Comparison of ENCODE assay signal across 8 cellular contexts in the genomic region with DNA sequence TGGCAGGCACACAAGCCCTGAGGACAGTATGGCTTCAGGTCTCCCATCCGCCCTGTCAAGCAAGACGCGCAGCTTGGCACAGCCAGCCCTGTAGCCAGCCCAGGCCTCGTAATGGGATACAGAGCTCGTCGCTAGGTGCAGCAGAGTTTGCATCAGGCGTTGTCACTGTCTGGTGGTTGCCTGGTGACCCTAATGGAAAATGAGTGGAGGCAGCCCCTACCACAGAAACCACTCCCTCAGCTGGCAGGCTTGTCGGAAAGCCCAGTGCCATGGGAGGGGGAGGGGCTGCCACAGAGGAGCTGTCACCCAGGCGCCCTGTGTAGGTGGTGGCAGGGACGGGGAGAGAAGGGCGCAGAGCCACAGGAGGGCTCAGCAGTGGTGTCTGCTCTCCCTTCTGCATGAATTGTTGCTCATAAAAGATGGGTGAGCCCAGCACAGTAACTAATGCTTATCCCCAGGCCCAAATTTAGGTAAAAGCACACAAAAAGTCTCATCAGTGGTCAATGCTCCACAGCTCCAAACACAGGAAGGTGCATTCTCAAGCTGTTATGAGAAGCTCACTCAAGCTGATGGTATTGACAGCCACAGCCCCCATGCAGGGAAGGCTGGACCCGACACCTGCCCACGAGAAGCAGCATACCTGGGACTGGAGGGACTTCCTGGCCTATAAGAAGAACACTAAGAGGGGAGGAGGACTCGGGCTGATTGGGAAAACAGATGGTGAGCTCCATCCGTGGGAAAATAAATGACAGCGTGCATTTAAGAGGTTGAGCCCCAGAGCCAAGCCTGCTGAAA.
DNase-seq lines count a peak whose midpoint lies in the region; ATAC-seq, FAIRE-seq and TF ChIP-seq lines count a peak whose summit lies in the region.

No MANE protein-coding gene starts in this region.

- H3K79me2 ChIP-seq in neural progenitor cell (ENCODE audit: low read depth) = no peaks in the 10 kb centered on the region

- H3K27me3 Mint-ChIP-seq in activated T-helper 17 cell treated with anti-CD3 and anti-CD28 coated beads, Interleukin-2, amount 50 U/mL, for 72 hours = no peaks in the 10 kb centered on the region
- H3K27me3 Mint-ChIP-seq in neural progenitor cell (ENCODE audit: insufficient read depth, low read depth) (peaks cover 3% of the 10 kb centered on the region), CD14-positive monocyte (ENCODE audit: low read depth in 3 of 3) (peaks cover 2 to 6% (median 5%) of the 10 kb centered on the region in 3 donors)

- H3K4me1 Mint-ChIP-seq in activated T-helper 17 cell treated with anti-CD3 and anti-CD28 coated beads, Interleukin-2, amount 50 U/mL, for 72 hours = peaks cover 28% of the 10 kb centered on the region
- H3K4me1 Mint-ChIP-seq in neural progenitor cell (peaks cover 42% of the 10 kb centered on the region), CD14-positive monocyte (no peaks in the 10 kb centered on the region)

- ATAC-seq in GM18907 (IDR thresholded peaks at IDR 0.05; ENCODE audit: unreplicated experiment) (peak; percentile 67), HG02588 (IDR thresholded peaks at IDR 0.05; ENCODE audit: unreplicated experiment) (no peak)
- ATAC-seq in activated T-helper 17 cell treated with anti-CD3 and anti-CD28 coated beads, Interleukin-2, amount 50 U/mL, for 72 hours (replicated peaks) = peak; percentile 95

- peak overlapping the region; percentile 79 for H3K4me3 Mint-ChIP-seq in activated T-helper 17 cell treated with anti-CD3 and anti-CD28 coated beads, Interleukin-2, amount 50 U/mL, for 72 hours
- H3K4me3 Mint-ChIP-seq in neural progenitor cell (no peak overlapping the region), CD14-positive monocyte (no peak overlapping the region)

- H3K9me3 Mint-ChIP-seq in activated T-helper 17 cell treated with anti-CD3 and anti-CD28 coated beads, Interleukin-2, amount 50 U/mL, for 72 hours = no peaks in the 10 kb centered on the region
- no peaks in the 10 kb centered on the region for H3K9me3 Mint-ChIP-seq in neural progenitor cell
- H3K9me3 Mint-ChIP-seq in CD14-positive monocyte = no peaks in the 10 kb centered on the region

- TF ChIP-seq POLR2A in lower leg skin (IDR thresholded peaks at IDR 0.05) = no peak

- no peaks in the 10 kb centered on the region for H3K36me3 ChIP-seq in neural progenitor cell

- H3F3A ChIP-seq in neural progenitor cell (ENCODE audit: low read depth) = no peaks in the 10 kb centered on the region

- H3K9ac ChIP-seq in neural progenitor cell = no peak overlapping the region

- H3K27ac ChIP-seq in neural progenitor cell = no peak overlapping the region

- H3K36me3 Mint-ChIP-seq in activated T-helper 17 cell treated with anti-CD3 and anti-CD28 coated beads, Interleukin-2, amount 50 U/mL, for 72 hours (ENCODE audit: low read depth) = peaks cover 6% of the 10 kb centered on the region
- H3K36me3 Mint-ChIP-seq in neural progenitor cell (no peaks in the 10 kb centered on the region), CD14-positive monocyte (no peaks in the 10 kb centered on the region)

- H3K9me3 ChIP-seq in neural progenitor cell (ENCODE audit: low read depth) = no peaks in the 10 kb centered on the region

- H4K20me1 ChIP-seq in neural progenitor cell (ENCODE audit: low read depth) = no peaks in the 10 kb centered on the region

- no peak overlapping the region for H3K4me2 ChIP-seq in neural progenitor cell

- WGBS in lower leg skin, 2 donors = 66 to 70% methylated on average over 16 of the region's 16 CpGs

- H3K4me3 ChIP-seq in neural progenitor cell (no peak overlapping the region), lower leg skin (ENCODE audit: low read depth, poor library complexity, severe bottlenecking) (no peak overlapping the region)

- H3K4me1 ChIP-seq in neural progenitor cell = peaks cover 9% of the 10 kb centered on the region

- H2AFZ ChIP-seq in neural progenitor cell (replicated peaks) = no peak overlapping the region

- no peak for FAIRE-seq in RCC 7860 (lab: Jason Lieb, UNC)

- H3K27ac Mint-ChIP-seq in activated T-helper 17 cell treated with anti-CD3 and anti-CD28 coated beads, Interleukin-2, amount 50 U/mL, for 72 hours = peak overlapping the region; percentile 99
- no peak overlapping the region for H3K27ac Mint-ChIP-seq in neural progenitor cell
- H3K27ac Mint-ChIP-seq in CD14-positive monocyte = no peak overlapping the region

- intact Hi-C loops in CD14-positive monocyte (cut with micrococcal nuclease) = no loop called here
- intact Hi-C loops in lower leg skin (cut with DNase I; ENCODE audit: low total_unique reads) = no loop called here

- peak; percentile 98 for DNase-seq in NCI-H526 treated with DMSO at 0.1 percent for 48 hours (lab: John Stamatoyannopoulos, UW)
- peak; percentile 13 for DNase-seq in neural progenitor cell (ENCODE audit: low spot score)
- DNase-seq in CD14-positive monocyte (ENCODE audit: low spot score) = no peak
- no peak for DNase-seq in RCC 7860 (ENCODE audit: low spot score)
- no peak for DNase-seq in lower leg skin (ENCODE audit: low spot score in 2 of 2)

- no peak for TF ChIP-seq CTCF in neural progenitor cell (IDR thresholded peaks at IDR 0.05)
- TF ChIP-seq CTCF in CD14-positive monocyte (IDR thresholded peaks at IDR 0.05) = no peak
- TF ChIP-seq CTCF in lower leg skin (IDR thresholded peaks at IDR 0.05) = no peak

- no peaks in the 10 kb centered on the region for H3K27me3 ChIP-seq in neural progenitor cell

Comparison
In these comparisons a context has a peak if more than half of its experiments do, and no peak if none do; other contexts are left out.
1. DNase-seq: peak in NCI-H526 treated with DMSO at 0.1 percent for 48 hours (single experiment) and neural progenitor cell (single experiment); none in CD14-positive monocyte (single experiment), RCC 7860 (single experiment) and lower leg skin (0 of 2).